In genomic region chr15:99442268-99442897, GRCh38 we compare ENCODE assay signal across 8 cellular contexts.
DNase-seq lines count a peak whose midpoint lies in the region; ATAC-seq, FAIRE-seq and TF ChIP-seq lines count a peak whose summit lies in the region.

No MANE protein-coding gene starts in this region.

- FAIRE-seq in GM19239 (lab: Jason Lieb, UNC): no peak

- peak overlapping the region; percentile 41 for H3K27ac ChIP-seq in muscle layer of duodenum (ENCODE audit: low read length)

- ATAC-seq in GM21367 (IDR thresholded peaks at IDR 0.05; ENCODE audit: unreplicated experiment): no peak

- H3K4me1 ChIP-seq in muscle layer of duodenum (ENCODE audit: control insufficient read depth in 1 of 2, insufficient read depth in 2 of 2, low read length in 2 of 2): peaks cover 13 to 26% of the 10 kb centered on the region in 2 donors

- DNase-seq in AG09309 (ENCODE audit: low read depth) (peak; percentile 80), NAMALWA (ENCODE audit: low spot score) (peak; percentile 11), dermis blood vessel endothelial cell (peak; percentile 92), NCI-H2029 treated with DMSO at 0.1 percent for 48 hours (lab: John Stamatoyannopoulos, UW) (no peak), NCI-H2029 (lab: John Stamatoyannopoulos, UW) (no peak), GM19239 (ENCODE audit: insufficient read length, low spot score) (no peak)

- peak overlapping the region; percentile 1; the same call in 1 of the 2 replicates for H3K4me3 ChIP-seq in AG09309 (ENCODE audit: control insufficient read depth, low read depth, low read length)
- no peak overlapping the region for H3K4me3 ChIP-seq in muscle layer of duodenum (ENCODE audit: low read depth in 1 of 2, low read length in 2 of 2)

- no peaks in the 10 kb centered on the region for H3K9me3 ChIP-seq in muscle layer of duodenum (ENCODE audit: control insufficient read depth in 1 of 2, low read length in 2 of 2)

- H3K27me3 ChIP-seq in muscle layer of duodenum (ENCODE audit: low read depth, low read length): no peaks in the 10 kb centered on the region

- H3K36me3 ChIP-seq in muscle layer of duodenum (ENCODE audit: control insufficient read depth in 1 of 2, insufficient read depth in 2 of 2, low read length in 2 of 2): no peaks in the 10 kb centered on the region

- no peak for TF ChIP-seq CTCF in AG09309 (IDR thresholded peaks at IDR 0.05; ENCODE audit: control insufficient read depth, insufficient read depth, low read depth, low read length, missing control alignments)

Comparison
In these comparisons a context has a peak if more than half of its experiments do, and no peak if none do; other contexts are left out.
1. DNase-seq: peak in AG09309 (single experiment), NAMALWA (single experiment) and dermis blood vessel endothelial cell (single experiment); none in NCI-H2029 treated with DMSO at 0.1 percent for 48 hours (single experiment), NCI-H2029 (single experiment) and GM19239 (single experiment).